In the genomic region with DNA sequence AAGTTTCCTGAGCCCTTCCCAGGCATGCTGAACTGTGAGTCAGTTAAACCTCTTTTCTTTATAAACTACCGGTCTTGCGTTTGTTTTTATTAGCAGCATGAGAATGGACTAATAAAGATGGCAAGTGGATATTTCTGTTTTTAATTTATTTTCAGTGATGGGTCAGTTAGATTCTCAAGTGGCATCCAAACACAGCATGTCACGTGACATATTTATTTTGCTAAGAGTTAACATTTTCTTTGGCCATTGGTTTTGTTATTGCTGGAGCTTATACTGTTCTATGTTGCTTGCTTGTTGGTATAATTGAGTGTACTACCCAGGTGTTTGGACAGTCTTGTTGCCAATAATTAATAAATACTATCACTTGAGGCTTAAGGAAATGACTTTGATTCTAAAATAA, we compare ENCODE assay signal across 7 cellular contexts.
"Had no signal": no experiment of that assay in that cellular context is flagged by ENCODE, and none has a peak within 500 bp of the region (broad histone marks: within the 10 kb centered on the region; RNA-seq: fewer than 3 reads in every experiment).

No MANE protein-coding gene starts in this region.

- H3K27ac ChIP-seq: GM23248 had no signal

- DNase-seq: GM23248, GOT3, H9, HCEC 1CT, KG1 had no signal

- FAIRE-seq: H54, HTR-8/SVneo had no signal

- H3K4me3 ChIP-seq: GM23248 had no signal

- H2AFZ ChIP-seq: GM23248 had no signal

- H3K9ac ChIP-seq: GM23248 had no signal
